6 cellular contexts compared by ENCODE assay signal in the genomic region with DNA sequence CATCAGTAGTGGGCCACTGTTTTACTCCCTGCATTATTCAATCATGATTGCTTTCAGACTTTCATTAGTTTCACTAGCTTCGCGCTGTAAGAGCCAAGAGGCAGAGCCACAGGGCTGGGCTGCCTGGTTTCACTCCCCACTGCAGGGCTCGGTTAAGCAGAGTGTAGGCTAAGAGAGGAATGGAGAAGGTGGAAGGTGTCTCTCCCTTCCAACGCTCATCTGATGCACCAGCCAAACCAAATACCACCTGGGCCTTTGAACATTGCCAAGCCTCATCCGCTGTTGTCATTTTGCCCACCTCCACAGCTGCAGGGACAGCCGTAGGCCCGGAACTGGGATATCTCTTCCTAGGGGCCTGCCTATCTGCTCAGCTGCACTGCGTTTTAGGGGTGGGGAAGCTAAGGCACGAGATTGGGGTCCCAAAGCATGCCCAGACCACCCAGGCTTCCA. TPM values are rescaled to one million over a fixed set of nuclear protein-coding genes. Genes with fewer than 3 reads are reported as not detected.
DNase-seq lines count a peak whose midpoint lies in the region; ATAC-seq and TF ChIP-seq lines count a peak whose summit lies in the region.

No MANE protein-coding gene starts in this region.

- no peaks in the 10 kb centered on the region for H3K27me3 ChIP-seq in esophagus squamous epithelium

- H3K36me3 ChIP-seq in OCI-LY7 (ENCODE audit: insufficient read depth, low read length) (peaks cover 36% of the 10 kb centered on the region), esophagus squamous epithelium (peaks cover 0 to 10% (median 0%) of the 10 kb centered on the region in 3 donors)

- no peak for ATAC-seq in stimulated activated naive B cell treated with anti-CD40 and anti-IgM and Interleukin-4, amounts not matched to agents 10 μg/mL and 1 μg/mL and 100 μg/mL, for 72 hours (replicated peaks)
- ATAC-seq in GM18502 (IDR thresholded peaks at IDR 0.05; ENCODE audit: poor library complexity, unreplicated experiment), result no peak

- 28 to 36% methylated on average over 4 to 9 of the region's 9 CpGs for WGBS in esophagus squamous epithelium, 2 donors

- peaks cover 22% of the 10 kb centered on the region for H4K20me1 ChIP-seq in OCI-LY7 (ENCODE audit: insufficient read depth, low read length)

- peak overlapping the region; percentile 75 for H3K4me3 ChIP-seq in OCI-LY7 (ENCODE audit: low read depth, low read length, poor library complexity, severe bottlenecking)
- peak overlapping the region; percentile 75 to 96 (median 84) for H3K4me3 ChIP-seq in esophagus squamous epithelium

- no peaks in the 10 kb centered on the region for H3K27me3 Mint-ChIP-seq in stimulated activated naive B cell treated with anti-CD40 and anti-IgM and Interleukin-4, amounts not matched to agents 10 μg/mL and 1 μg/mL and 100 μg/mL, for 72 hours

- intact Hi-C loops in OCI-LY7 (cut with micrococcal nuclease; ENCODE audit: unreplicated experiment) (loop anchor here (2.0 to 5.0 kb wide), 2 partner anchors 15 to 51 kb away; partner anchors contain the start of gene DERL3), esophagus squamous epithelium (cut with DNase I) (no loop called here)

- H3K9me3 Mint-ChIP-seq in stimulated activated naive B cell treated with anti-CD40 and anti-IgM and Interleukin-4, amounts not matched to agents 10 μg/mL and 1 μg/mL and 100 μg/mL, for 72 hours, result no peaks in the 10 kb centered on the region

- CTCF ChIA-PET in OCI-LY7 (lab: Charles Lee; ENCODE audit: unreplicated experiment), result no interaction called here

- peaks cover 16 to 35% of the 10 kb centered on the region in 2 donors for H3K4me1 Mint-ChIP-seq in stimulated activated naive B cell treated with anti-CD40 and anti-IgM and Interleukin-4, amounts not matched to agents 10 μg/mL and 1 μg/mL and 100 μg/mL, for 72 hours

- H3K9me3 ChIP-seq in OCI-LY7 (ENCODE audit: low read length), result no peaks in the 10 kb centered on the region
- H3K9me3 ChIP-seq in esophagus squamous epithelium, result no peaks in the 10 kb centered on the region

- TSS peak; percentile 86 for BruUV-seq in OCI-LY7 (replicated peaks; lab: Mats Ljungman, UMichigan)

- H3K4me2 ChIP-seq in OCI-LY7 (ENCODE audit: low read length), result peak overlapping the region; percentile 91

- in situ Hi-C loops in GM13977 (cut with MboI; ENCODE audit: low pct_unique_long_range_greater_than_20kb, low sequenced_read_pairs, unreplicated experiment), result no loop called here

- H3K4me1 ChIP-seq in OCI-LY7 (ENCODE audit: insufficient read depth, low read length, poor library complexity, severe bottlenecking) (peaks cover 48% of the 10 kb centered on the region), esophagus squamous epithelium (peaks cover 15 to 67% (median 33%) of the 10 kb centered on the region in 3 donors)

- POLR2A ChIA-PET in OCI-LY7 (lab: Charles Lee), result interaction anchor here (0.7 to 1.2 kb wide), 3 partner anchors 11 to 206 kb away, joined by 3 to 8 read pairs (median 3); partner anchors contain the start of gene IGLL1

- peaks cover 4 to 11% of the 10 kb centered on the region in 2 donors for H3K36me3 Mint-ChIP-seq in stimulated activated naive B cell treated with anti-CD40 and anti-IgM and Interleukin-4, amounts not matched to agents 10 μg/mL and 1 μg/mL and 100 μg/mL, for 72 hours

- no peak for TF ChIP-seq POLR2A in esophagus squamous epithelium (IDR thresholded peaks at IDR 0.05)

- peaks cover 40% of the 10 kb centered on the region for H3K79me2 ChIP-seq in OCI-LY7 (ENCODE audit: insufficient read depth, low read depth, low read length)

- peak overlapping the region; percentile 96 for H3K27ac Mint-ChIP-seq in stimulated activated naive B cell treated with anti-CD40 and anti-IgM and Interleukin-4, amounts not matched to agents 10 μg/mL and 1 μg/mL and 100 μg/mL, for 72 hours

- no peaks in the 10 kb centered on the region for H3K9me2 ChIP-seq in OCI-LY7 (ENCODE audit: insufficient read depth, low read length)

- peak overlapping the region; percentile 84 for H3K27ac ChIP-seq in OCI-LY7 (ENCODE audit: low read depth, low read length, poor library complexity, severe bottlenecking)
- H3K27ac ChIP-seq in esophagus squamous epithelium, result peak overlapping the region; percentile 98 to 100 (median 98)

- peak overlapping the region; percentile 71 for H2AFZ ChIP-seq in OCI-LY7 (ENCODE audit: low read length)

- H3K4me3 Mint-ChIP-seq in stimulated activated naive B cell treated with anti-CD40 and anti-IgM and Interleukin-4, amounts not matched to agents 10 μg/mL and 1 μg/mL and 100 μg/mL, for 72 hours, result peak overlapping the region; percentile 83 to 89

- DNase-seq in OCI-LY7 (ENCODE audit: low spot score) (peak; percentile 58), esophagus squamous epithelium (lab: John Stamatoyannopoulos, UW) (no peak), GM13977 (ENCODE audit: low spot score) (no peak), inferior parietal cortex (ENCODE audit: extremely low spot score) (no peak)
- no peak for DNase-seq in stimulated activated naive B cell treated with anti-CD40 and anti-IgM and Interleukin-4, amounts not matched to agents 10 μg/mL and 1 μg/mL and 100 μg/mL, for 72 hours

- TF ChIP-seq CTCF in OCI-LY7 (conservative IDR thresholded peaks at IDR 0.05; ENCODE audit: low read length) (no peak), esophagus squamous epithelium (IDR thresholded peaks at IDR 0.05) (no peak), GM13977 (IDR thresholded peaks at IDR 0.05; ENCODE audit: extremely low read depth, insufficient read depth, missing control alignments) (no peak)

RNA-seq across cellular contexts. Expression of gene SMARCB1, which starts 0.5 kb away (rescaled TPM):
- total RNA-seq in OCI-LY7 (2014; rRNA removed; shearing (Covaris generic)), result 265 and 297 TPM in 2 replicates
- total RNA-seq in OCI-LY7 (2022) (242 and 252 TPM in 2 replicates), esophagus squamous epithelium (10 to 100 TPM; 37.8 to 61.0 (median 47.7) TPM)

RNA-seq across cellular contexts. Expression of gene MMP11, which starts 13.6 kb away (rescaled TPM):
- 10.0 and 12.9 TPM in 2 replicates for total RNA-seq in OCI-LY7 (2014; rRNA removed; shearing (Covaris generic))
- total RNA-seq in OCI-LY7 (2022), result 6.3 and 9.2 TPM in 2 replicates
- 1 to 10 TPM in 2 of 4 donors, under 1 TPM in 2; 0.34 to 1.6 (median 1.1) TPM for total RNA-seq in esophagus squamous epithelium

RNA-seq across cellular contexts. Expression of gene CHCHD10, which starts 18.5 kb away (rescaled TPM):
- 50.8 and 54.6 TPM in 2 replicates for total RNA-seq in OCI-LY7 (2014; rRNA removed; shearing (Covaris generic))
- total RNA-seq in OCI-LY7 (2022), result 191 and 252 TPM in 2 replicates
- 10 to 100 TPM in 2 of 4 donors, 1 to 10 TPM in 2; 7.7 to 13.9 (median 10.4) TPM for total RNA-seq in esophagus squamous epithelium

RNA-seq across cellular contexts. Expression of gene C22orf15, which starts 23.5 kb away (rescaled TPM):
- 1.0 and 1.7 TPM in 2 replicates for total RNA-seq in OCI-LY7 (2014; rRNA removed; shearing (Covaris generic))
- total RNA-seq in OCI-LY7 (2022) (0.86 and 1.3 TPM in 2 replicates), esophagus squamous epithelium (not detected)

RNA-seq across cellular contexts. Expression of gene VPREB3, which starts 32.1 kb away (rescaled TPM):
- 163 and 241 TPM in 2 replicates for total RNA-seq in OCI-LY7 (2014; rRNA removed; shearing (Covaris generic))
- total RNA-seq in OCI-LY7 (2022) (312 and 333 TPM in 2 replicates), esophagus squamous epithelium (not detected)
